1 cellular context compared by ENCODE assay signal in the genomic region with DNA sequence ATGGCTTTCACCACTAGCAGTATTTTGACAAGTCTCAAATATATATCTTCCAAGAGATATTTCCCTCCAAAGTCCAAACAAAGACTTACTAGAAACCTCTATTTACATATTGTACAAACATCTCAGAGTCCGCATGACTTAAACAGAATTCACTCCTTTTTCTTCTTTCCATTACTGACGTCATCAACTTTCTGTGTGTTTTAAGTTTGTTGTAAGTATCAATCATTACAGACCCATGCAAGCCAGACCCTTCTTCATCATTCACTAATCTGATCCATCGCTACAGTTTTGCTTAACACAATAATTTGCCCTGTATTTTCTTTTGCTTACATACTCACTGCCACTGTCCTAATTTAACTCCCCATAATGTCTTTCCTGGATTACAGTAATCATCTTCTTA.
TF ChIP-seq lines count a peak whose summit lies in the region.

No MANE protein-coding gene starts in this region.

TF ChIP-seq in IMR-90, 13 proteins besides CTCF, POLR2A, EP300 and RAD21:
- TF ChIP-seq CHD1 (IDR thresholded peaks at IDR 0.05; ENCODE audit: low read depth, low read length) (no peak), RCOR1 (IDR thresholded peaks at IDR 0.05; ENCODE audit: insufficient replicate concordance, low read length) (no peak), MXI1 (IDR thresholded peaks at IDR 0.05; ENCODE audit: borderline replicate concordance, low read depth, low read length) (no peak), CEBPB (IDR thresholded peaks at IDR 0.05; ENCODE audit: low read depth, low read length) (no peak), SMC3 (IDR thresholded peaks at IDR 0.05; ENCODE audit: low read depth, low read length) (no peak), MAFK (IDR thresholded peaks at IDR 0.05; ENCODE audit: low read depth, low read length) (no peak), BHLHE40 (IDR thresholded peaks at IDR 0.05; ENCODE audit: low read depth, low read length) (no peak)
- TF ChIP-seq, protein P1, sequence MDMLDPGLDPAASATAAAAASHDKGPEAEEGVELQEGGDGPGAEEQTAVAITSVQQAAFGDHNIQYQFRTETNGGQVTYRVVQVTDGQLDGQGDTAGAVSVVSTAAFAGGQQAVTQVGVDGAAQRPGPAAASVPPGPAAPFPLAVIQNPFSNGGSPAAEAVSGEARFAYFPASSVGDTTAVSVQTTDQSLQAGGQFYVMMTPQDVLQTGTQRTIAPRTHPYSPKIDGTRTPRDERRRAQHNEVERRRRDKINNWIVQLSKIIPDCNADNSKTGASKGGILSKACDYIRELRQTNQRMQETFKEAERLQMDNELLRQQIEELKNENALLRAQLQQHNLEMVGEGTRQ (IDR thresholded peaks at IDR 0.05; ENCODE audit: low read depth, low read length) = no peak
TF ChIP-seq in IMR-90: peak in this region for 0.
